In genomic region chr7:101666751-101667150, GRCh38 we compare ENCODE assay signal across 1 cellular context.
TF ChIP-seq lines count a peak whose summit lies in the region.

No MANE protein-coding gene starts in this region.

TF ChIP-seq in IMR-90, 13 proteins besides CTCF, POLR2A, EP300 and RAD21 (continued from another document):
- TF ChIP-seq ELK1 (IDR thresholded peaks at IDR 0.05; ENCODE audit: borderline replicate concordance, low read depth, low read length) (no peak), RCOR1 (IDR thresholded peaks at IDR 0.05; ENCODE audit: insufficient replicate concordance, low read length) (no peak)
